35 cellular contexts compared by ENCODE assay signal in the genomic region with DNA sequence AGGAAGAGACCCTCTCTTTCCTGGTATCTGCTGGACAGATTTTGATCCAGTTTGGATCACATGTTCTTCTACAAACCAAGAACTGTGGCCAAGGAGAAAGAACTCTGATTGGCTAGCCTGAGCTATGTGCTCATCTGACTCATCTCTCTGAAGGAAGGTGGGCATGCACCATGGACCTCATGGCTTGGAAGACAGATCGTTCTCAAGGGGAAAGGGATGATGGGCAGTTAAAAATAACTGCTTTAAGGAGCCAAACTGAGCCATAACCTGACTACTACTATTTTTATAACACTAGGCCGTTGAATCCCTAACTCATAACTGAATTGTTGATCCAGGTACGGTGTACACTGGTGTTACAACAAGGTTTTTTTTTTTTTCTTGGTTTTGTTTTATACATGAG.
"Had no signal": no experiment of that assay in that cellular context is flagged by ENCODE, and none has a peak within 500 bp of the region (broad histone marks: within the 10 kb centered on the region; RNA-seq: fewer than 3 reads in every experiment).

No MANE protein-coding gene starts in this region.

- H3K27ac ChIP-seq: KMS-11 had no signal

- H3K9me3 ChIP-seq: MG63 had no signal

- H3K27me3 ChIP-seq: MG63 had no signal

- DNase-seq: Karpas-422, Kasumi-1, MG63, MM.1S, MV-4-11, NCI-H1048, NCI-H1092, NCI-H1092 treated with DMSO at 0.1 percent for 48 hours, NCI-H1105, NCI-H1105 treated with DMSO at 0.1 percent for 48 hours, NCI-H1417, NCI-H1417 treated with DMSO at 0.1 percent for 48 hours, NCI-H1436, NCI-H1436 treated with DMSO at 0.1 percent for 48 hours, NCI-H146, NCI-H1694, NCI-H1694 treated with DMSO at 0.1 percent for 48 hours, NCI-H187, NCI-H187 treated with DMSO at 0.1 percent for 48 hours, NCI-H1930, NCI-H2029, NCI-H2029 treated with DMSO at 0.1 percent for 48 hours, NCI-H2081, NCI-H2081 treated with DMSO at 0.1 percent for 48 hours, NCI-H2107, NCI-H2171, NCI-H2171 treated with DMSO at 0.1 percent for 48 hours, NCI-H2227 treated with DMSO at 0.1 percent for 48 hours, NCI-H226, NCI-H345, NCI-H446, NCI-H446 treated with DMSO at 0.1 percent for 48 hours, NCI-H510A, NCI-H510A treated with DMSO at 0.1 percent for 48 hours had no signal

- H3K4me3 ChIP-seq: MG63 had no signal

- H3K36me3 ChIP-seq: MG63 had no signal
